In genomic region chr20:63032861-63033634, GRCh38 we compare ENCODE assay signal across 11 cellular contexts. TPM values are rescaled to one million over a fixed set of nuclear protein-coding genes. Genes with fewer than 3 reads are reported as not detected.
DNase-seq lines count a peak whose midpoint lies in the region; ATAC-seq, FAIRE-seq and TF ChIP-seq lines count a peak whose summit lies in the region.
"Had no signal": no experiment of that assay in that cellular context is flagged by ENCODE, and none has a peak within 500 bp of the region (broad histone marks: within the 10 kb centered on the region; RNA-seq: fewer than 3 reads in every experiment).

No MANE protein-coding gene starts in this region.

- TF ChIP-seq EP300 in HepG2 (IDR thresholded peaks at IDR 0.05; ENCODE audit: low read depth in 2 of 2, low read length in 2 of 2) (no peak), HepG2 (CRISPR knock-in tag; IDR thresholded peaks at IDR 0.05; ENCODE audit: borderline replicate concordance) (no peak)

- H4K20me1 ChIP-seq in PC-3 (ENCODE audit: low read length) (no peaks in the 10 kb centered on the region), HepG2 (ENCODE audit: insufficient read depth, low read length) (no peaks in the 10 kb centered on the region; the same call in 1 of the 2 replicates)

- H2AFZ ChIP-seq in PC-3 (ENCODE audit: low read length) (no peak overlapping the region), HepG2 (ENCODE audit: low read length) (no peak overlapping the region)

- H3K27me3 ChIP-seq in PC-3 (ENCODE audit: low read length) (peaks cover 73% of the 10 kb centered on the region), HepG2 (ENCODE audit: control insufficient read depth in 1 of 2, insufficient read depth in 2 of 2, low read length in 2 of 2) (peaks cover 55 to 91% of the 10 kb centered on the region in 2 experiments)

- H3K4me3 ChIP-seq in GM12865 (ENCODE audit: low read depth, low read length): peak overlapping the region; percentile 14
- H3K4me3 ChIP-seq in PC-3 (ENCODE audit: low read length): no peak overlapping the region
- H3K4me3 ChIP-seq in HepG2 (replicated peaks in 1 of 3; ENCODE audit: insufficient read depth in 1 of 3, low read depth in 2 of 3, low read length in 3 of 3): no peak overlapping the region
- H3K4me3 ChIP-seq: cardiac muscle cell had no signal

- POLR2A ChIA-PET in PC-3 (lab: Charles Lee; ENCODE audit: unreplicated experiment) (no interaction called here), HepG2 (lab: Yijun Ruan, JAX) (no interaction called here)

- H3F3A ChIP-seq in PC-3 (ENCODE audit: low read length, unreplicated experiment): no peaks in the 10 kb centered on the region

- H3K9ac ChIP-seq in PC-3 (ENCODE audit: low read length): no peak overlapping the region
- H3K9ac ChIP-seq in HepG2 (ENCODE audit: insufficient read depth, low read depth, low read length): no peak overlapping the region

- TF ChIP-seq CTCF in GM12865 (IDR thresholded peaks at IDR 0.05; ENCODE audit: insufficient read depth, low read depth, low read length, missing control alignments) (no peak), GM20000 (IDR thresholded peaks at IDR 0.05; ENCODE audit: extremely low read depth, missing control alignments) (no peak), PC-3 (conservative IDR thresholded peaks at IDR 0.05; ENCODE audit: low read depth, low read length) (no peak), HepG2 (CRISPR knock-in tag; IDR thresholded peaks at IDR 0.05) (no peak)

- H3K36me3 ChIP-seq in PC-3 (ENCODE audit: low read depth, low read length) (no peaks in the 10 kb centered on the region), HepG2 (replicated peaks in 1 of 2; ENCODE audit: control insufficient read depth in 1 of 2, insufficient read depth in 2 of 2, low read length in 2 of 2) (no peaks in the 10 kb centered on the region)
- H3K36me3 ChIP-seq: cardiac muscle cell had no signal

- peak overlapping the region; percentile 38 for H3K4me2 ChIP-seq in PC-3 (ENCODE audit: low read length)
- H3K4me2 ChIP-seq in HepG2 (ENCODE audit: low read depth, low read length): no peak overlapping the region

- peak; percentile 66 for DNase-seq in GM12865 (ENCODE audit: low read depth)
- DNase-seq in GM20000 (ENCODE audit: low spot score): peak; percentile 76
- DNase-seq in PC-3: no peak
- no peak for DNase-seq in HepG2 (ENCODE audit: low spot score)
- DNase-seq in foreskin melanocyte: no peak
- no peak for DNase-seq in NCI-H1048 (lab: John Stamatoyannopoulos, UW)
- DNase-seq in activated CD4-positive, alpha-beta T cell treated with anti-CD3 and anti-CD28 coated beads, Interleukin-2, amount 50 U/mL, for 48 hours: no peak
- DNase-seq in iPS-NIHi11 (ENCODE audit: low spot score): no peak
- DNase-seq: midbrain had no signal

- no peak for TF ChIP-seq RAD21 in HepG2 (CRISPR knock-in tag; IDR thresholded peaks at IDR 0.05)

- no peaks in the 10 kb centered on the region for H3K9me3 ChIP-seq in PC-3 (ENCODE audit: low read length)
- no peaks in the 10 kb centered on the region for H3K9me3 ChIP-seq in HepG2 (ENCODE audit: low read length)

- CTCF ChIA-PET in PC-3 (lab: Charles Lee): no interaction called here
- CTCF ChIA-PET in HepG2 (lab: Yijun Ruan, JAX; ENCODE audit: low intra/inter-chr PET ratio, low total read pairs): no interaction called here

- H3K9me2 ChIP-seq in PC-3 (replicated peaks; ENCODE audit: low read length): no peaks in the 10 kb centered on the region

- in situ Hi-C loops in HepG2 (cut with HindIII; ENCODE audit: extremely low pct_ligation_motif_present, low pct_unique_long_range_greater_than_20kb): no loop called here

- intact Hi-C loops in PC-3 (cut with micrococcal nuclease) (no loop called here), HepG2 (cut with micrococcal nuclease; ENCODE audit: unreplicated experiment) (no loop called here)

- TF ChIP-seq POLR2A in HepG2 (IDR thresholded peaks at IDR 0.05; ENCODE audit: insufficient read depth in 1 of 2, low read depth in 2 of 2, low read length in 2 of 2): no peak

- 19% methylated on average over 32 of the region's 32 CpGs for WGBS in HepG2 (ENCODE audit: low lambda C conversion rate)

- peak; percentile 35 for ATAC-seq in PC-3
- ATAC-seq in HepG2: no peak; the same call in 2 of the 3 replicates
- ATAC-seq: HCT116 had no signal

- no peak overlapping the region for H3K27ac ChIP-seq in PC-3 (ENCODE audit: low read length)
- H3K27ac ChIP-seq in HepG2 (ENCODE audit: extremely low read length, insufficient read depth, low read length): no peak overlapping the region
- H3K27ac ChIP-seq: cardiac muscle cell had no signal

- BruUV-seq in PC-3 (replicated peaks; lab: Mats Ljungman, UMichigan) (no TSS peak), HepG2 (replicated peaks; lab: Mats Ljungman, UMichigan) (no TSS peak)

- H3K4me1 ChIP-seq in PC-3 (ENCODE audit: insufficient read depth, low read length) (no peaks in the 10 kb centered on the region), HepG2 (ENCODE audit: insufficient read depth, low read length) (no peaks in the 10 kb centered on the region)

- H3K79me2 ChIP-seq in PC-3 (ENCODE audit: low read length): no peaks in the 10 kb centered on the region
- H3K79me2 ChIP-seq in HepG2 (ENCODE audit: insufficient read depth, low read length): no peaks in the 10 kb centered on the region

- no peak for FAIRE-seq in HepG2 (lab: Jason Lieb, UNC)

TF ChIP-seq in HepG2, 621 proteins besides CTCF, POLR2A, EP300 and RAD21:
- TF ChIP-seq ZNF775 (CRISPR knock-in tag; IDR thresholded peaks at IDR 0.05; ENCODE audit: borderline replicate concordance): no peak
- TF ChIP-seq MTF2 (CRISPR knock-in tag; IDR thresholded peaks at IDR 0.05; ENCODE audit: borderline replicate concordance): 0 out of 2 replicates have a peak, but pooled peaks have one; percentile 40
TF ChIP-seq in HepG2: peak in this region for 1.

RNA-seq across cellular contexts. Expression of gene BHLHE23, which starts 26.3 kb away (rescaled TPM):
- total RNA-seq in PC-3 (2014; rRNA removed) (not detected in 2 replicates), HepG2 (2016; rRNA removed; fragmentation: Illumina TruSeq; extraction: Trizol) (not detected in 2 replicates)
- total RNA-seq in HepG2 (2016; cell fraction: cytosol; rRNA removed; fragmentation: Illumina TruSeq; extraction: Trizol; ENCODE audit: low read depth): not detected in 2 replicates
- total RNA-seq in HepG2 (2016; cell fraction: insoluble cytoplasmic fraction; rRNA removed; fragmentation: Illumina TruSeq; extraction: Trizol): not detected in 2 replicates
- total RNA-seq in HepG2 (2016; cell fraction: membrane; rRNA removed; fragmentation: Illumina TruSeq; extraction: Trizol): not detected in 2 replicates
- total RNA-seq in HepG2 (2016; cell fraction: nucleus; rRNA removed; fragmentation: Illumina TruSeq; extraction: Trizol): not detected in 2 replicates
- not detected in 2 replicates for polyA plus RNA-seq in HepG2 (2011; rRNA removed)
- not detected in 2 replicates for polyA plus RNA-seq in HepG2 (2011; cell fraction: cytosol; rRNA removed)
- polyA plus RNA-seq in HepG2 (2011; cell fraction: nucleus; rRNA removed): not detected in 2 replicates
- not detected in 2 replicates for polyA plus RNA-seq in HepG2 (2012)
- polyA plus RNA-seq in HepG2 (2016; cell fraction: cytosol; fragmentation: Illumina TruSeq; extraction: Trizol; ENCODE audit: low read depth): not detected in 2 replicates
- polyA plus RNA-seq in HepG2 (2016; cell fraction: insoluble cytoplasmic fraction; fragmentation: Illumina TruSeq; extraction: Trizol; ENCODE audit: low read depth): not detected in 2 replicates
- polyA plus RNA-seq in HepG2 (2016; cell fraction: membrane; fragmentation: Illumina TruSeq; extraction: Trizol; ENCODE audit: low read depth): not detected in 2 replicates
- not detected in 2 replicates for polyA plus RNA-seq in HepG2 (2016; cell fraction: nucleus; fragmentation: Illumina TruSeq; extraction: Trizol; ENCODE audit: insufficient read depth, low read depth)
- not detected in 2 replicates for polyA minus RNA-seq in HepG2 (2011; rRNA and poly(A)+ RNA removed; ENCODE audit: low replicate concordance)
- polyA minus RNA-seq in HepG2 (2011; cell fraction: cytosol; rRNA and poly(A)+ RNA removed): not detected in 2 replicates
- not detected in 2 replicates for polyA minus RNA-seq in HepG2 (2011; cell fraction: nucleus; rRNA and poly(A)+ RNA removed)
- total RNA-seq: cardiac muscle cell had no signal
- polyA plus RNA-seq: cardiac muscle cell had no signal

Comparison
In these comparisons a context has a peak if more than half of its experiments do, and no peak if none do; other contexts are left out.
1. DNase-seq: peak in GM12865 (single experiment) and GM20000 (single experiment); none in PC-3 (single experiment), HepG2 (single experiment), foreskin melanocyte (single experiment), NCI-H1048 (single experiment), activated CD4-positive, alpha-beta T cell treated with anti-CD3 and anti-CD28 coated beads, Interleukin-2, amount 50 U/mL, for 48 hours (0 of 2) and iPS-NIHi11 (single experiment).